In genomic region chr3:29153811-29154210, GRCh38 we compare ENCODE assay signal across 14 cellular contexts.
DNase-seq lines count a peak whose midpoint lies in the region; ATAC-seq, FAIRE-seq and TF ChIP-seq lines count a peak whose summit lies in the region.
"Had no signal": no experiment of that assay in that cellular context is flagged by ENCODE, and none has a peak within 500 bp of the region (broad histone marks: within the 10 kb centered on the region; RNA-seq: fewer than 3 reads in every experiment).

No MANE protein-coding gene starts in this region.

- ATAC-seq in GM19463 (IDR thresholded peaks at IDR 0.05; ENCODE audit: unreplicated experiment) (peak; percentile 89), HG02840 (IDR thresholded peaks at IDR 0.05; ENCODE audit: low FRiP score, unreplicated experiment) (no peak)
- ATAC-seq: left cardiac atrium had no signal

- DNase-seq in GM12891 (ENCODE audit: insufficient read length, low spot score): no peak
- DNase-seq in NOMO-1 treated with DMSO at 0.1 percent for 48 hours (lab: John Stamatoyannopoulos, UW; ENCODE audit: unreplicated experiment): peak; percentile 95
- DNase-seq in iris pigment epithelial cell (ENCODE audit: low read depth): peak; percentile 43
- DNase-seq in frontal cortex (ENCODE audit: low spot score in 2 of 2): no peak
- no peak for DNase-seq in foreskin fibroblast
- DNase-seq in cardiac septum (ENCODE audit: low spot score): no peak
- DNase-seq: erythroblast, left cardiac atrium, NCI-H510A treated with DMSO at 0.1 percent for 48 hours, T-helper 9 cell had no signal

- TF ChIP-seq POLR2A in GM12891 (IDR thresholded peaks at IDR 0.05; ENCODE audit: low read depth, low read length): no peak

- TF ChIP-seq CTCF in foreskin fibroblast (IDR thresholded peaks at IDR 0.05; ENCODE audit: low read depth, low read length): no peak

- no peak overlapping the region for H3K4me3 ChIP-seq in foreskin fibroblast (ENCODE audit: low read depth in 1 of 2, low read length in 2 of 2)
- H3K4me3 ChIP-seq: ascending aorta had no signal

- FAIRE-seq in GM12891 (lab: Jason Lieb, UNC): no peak
- FAIRE-seq in frontal cortex (lab: Jason Lieb, UNC): no peak
- FAIRE-seq: HTR-8/SVneo had no signal

- intact Hi-C loops in cardiac septum (cut with DNase I): no loop called here

TF ChIP-seq in GM12891, 5 proteins besides CTCF, POLR2A, EP300 and RAD21:
- TF ChIP-seq SPI1 (IDR thresholded peaks at IDR 0.05; ENCODE audit: low read depth, low read length): peak; percentile 28
- TF ChIP-seq TAF1 (IDR thresholded peaks at IDR 0.05; ENCODE audit: low read depth, low read length): no peak

Comparison
In these comparisons a context has a peak if more than half of its experiments do, and no peak if none do; other contexts are left out.
1. DNase-seq: peak in NOMO-1 treated with DMSO at 0.1 percent for 48 hours (single experiment) and iris pigment epithelial cell (single experiment); none in GM12891 (single experiment), frontal cortex (0 of 2), foreskin fibroblast (0 of 2) and cardiac septum (single experiment).